In the genomic region with DNA sequence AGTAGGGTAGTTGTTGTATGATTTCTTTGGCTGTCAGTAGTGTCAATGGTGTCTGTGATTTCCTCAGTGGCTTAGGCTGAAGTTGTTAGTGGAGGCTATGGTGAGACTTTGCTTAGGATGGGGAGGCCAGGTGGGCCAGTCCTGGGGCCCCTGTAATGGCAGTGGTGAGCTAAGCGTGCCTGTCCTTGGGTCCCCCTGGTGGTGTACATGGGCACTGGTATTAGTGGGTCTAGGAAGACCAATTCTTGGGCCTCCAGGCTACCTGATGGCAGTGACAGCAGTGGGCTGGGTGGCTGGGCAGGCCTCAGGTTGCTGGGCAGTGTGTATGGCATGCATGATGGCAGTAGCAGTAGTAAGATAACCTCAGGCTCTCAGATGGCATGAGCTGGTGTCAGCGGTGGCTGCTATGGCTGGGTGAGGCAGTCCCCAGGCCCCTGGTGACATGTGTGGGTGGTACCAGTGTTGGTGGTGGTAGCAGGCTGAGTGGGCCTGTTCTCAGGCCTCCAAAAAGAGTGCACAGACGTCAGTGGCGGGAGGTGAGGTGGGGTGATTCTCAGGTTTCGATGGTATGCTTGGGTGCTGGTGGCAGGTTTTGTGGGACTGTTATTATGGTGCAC, we compare ENCODE assay signal across 10 cellular contexts.
DNase-seq lines count a peak whose midpoint lies in the region; ATAC-seq and TF ChIP-seq lines count a peak whose summit lies in the region.
"Had no signal": no experiment of that assay in that cellular context is flagged by ENCODE, and none has a peak within 500 bp of the region (broad histone marks: within the 10 kb centered on the region; RNA-seq: fewer than 3 reads in every experiment).

No MANE protein-coding gene starts in this region.

- in situ Hi-C loops in GM13977 (cut with MboI; ENCODE audit: low pct_unique_long_range_greater_than_20kb, low sequenced_read_pairs, unreplicated experiment): no loop called here

- peak; percentile 11 for TF ChIP-seq CTCF in GM13977 (IDR thresholded peaks at IDR 0.05; ENCODE audit: extremely low read depth, insufficient read depth, missing control alignments)
- TF ChIP-seq CTCF in nephron progenitor cell (IDR thresholded peaks at IDR 0.05): peak; percentile 11
- no peak for TF ChIP-seq CTCF in GM10266 (IDR thresholded peaks at IDR 0.05; ENCODE audit: control insufficient read depth, insufficient read depth, low read depth, missing control alignments)

- H3K36me3 Mint-ChIP-seq in nephron progenitor cell (ENCODE audit: low read depth): peaks cover 16% of the 10 kb centered on the region

- peak overlapping the region; percentile 34 for H3K27ac Mint-ChIP-seq in nephron progenitor cell
- H3K27ac Mint-ChIP-seq: activated T-helper 1 cell treated with anti-CD3 and anti-CD28 coated beads, Interleukin-12 subunit alpha, Interleukin-12 subunit beta, Interleukin-2, Interleukin-4 antibody, amounts not matched to agents 30 ng/mL and 10 ng/mL and 1 ng/mL, durations not matched to agents 14 hours and 24 hours and 36 hours had no signal

- peak; percentile 55 for ATAC-seq in HG02623 (IDR thresholded peaks at IDR 0.05; ENCODE audit: unreplicated experiment)
- peak; percentile 50; the same call in 1 of the 3 replicates for ATAC-seq in SK-N-SH treated with all-trans-retinoic acid at 6 μM for 48 hours

- no peaks in the 10 kb centered on the region for H3K4me1 Mint-ChIP-seq in nephron progenitor cell
- H3K4me1 Mint-ChIP-seq: central memory CD8-positive, alpha-beta T cell had no signal

- H3K27me3 Mint-ChIP-seq in nephron progenitor cell (ENCODE audit: low read depth, poor library complexity): no peaks in the 10 kb centered on the region
- H3K27me3 Mint-ChIP-seq: central memory CD8-positive, alpha-beta T cell had no signal

- no peaks in the 10 kb centered on the region for H3K9me3 Mint-ChIP-seq in nephron progenitor cell
- H3K9me3 Mint-ChIP-seq: activated T-helper 1 cell treated with anti-CD3 and anti-CD28 coated beads, Interleukin-12 subunit alpha, Interleukin-12 subunit beta, Interleukin-2, Interleukin-4 antibody, amounts not matched to agents 30 ng/mL and 10 ng/mL and 1 ng/mL, durations not matched to agents 14 hours and 24 hours and 36 hours; central memory CD8-positive, alpha-beta T cell had no signal

- DNase-seq in GM13977 (ENCODE audit: low spot score) (no peak), nephron progenitor cell (no peak), NCI-H187 treated with DMSO at 0.1 percent for 48 hours (lab: John Stamatoyannopoulos, UW) (no peak), NCI-H2107 treated with DMSO at 0.1 percent for 48 hours (lab: John Stamatoyannopoulos, UW; ENCODE audit: unreplicated experiment) (no peak), GM10266 (ENCODE audit: extremely low spot score) (no peak)
- DNase-seq: retina had no signal

- H3K4me3 Mint-ChIP-seq in nephron progenitor cell: no peak overlapping the region
- H3K4me3 Mint-ChIP-seq: activated T-helper 1 cell treated with anti-CD3 and anti-CD28 coated beads, Interleukin-12 subunit alpha, Interleukin-12 subunit beta, Interleukin-2, Interleukin-4 antibody, amounts not matched to agents 30 ng/mL and 10 ng/mL and 1 ng/mL, durations not matched to agents 14 hours and 24 hours and 36 hours; central memory CD8-positive, alpha-beta T cell had no signal

TF ChIP-seq in SK-N-SH treated with all-trans-retinoic acid at 6 μM for 48 hours, 23 proteins besides CTCF, POLR2A, EP300 and RAD21:
- TF ChIP-seq SNAI2 (CRISPR knock-in tag; IDR thresholded peaks at IDR 0.05) (no peak), TCF4 (CRISPR knock-in tag; IDR thresholded peaks at IDR 0.05; ENCODE audit: borderline replicate concordance) (no peak)
